7 cellular contexts compared by ENCODE assay signal in genomic region chr9:107813287-107813686, GRCh38.
"Had no signal": no experiment of that assay in that cellular context is flagged by ENCODE, and none has a peak within 500 bp of the region (broad histone marks: within the 10 kb centered on the region; RNA-seq: fewer than 3 reads in every experiment).

No MANE protein-coding gene starts in this region.

- H3K4me3 ChIP-seq: K562 had no signal

- H3K27ac ChIP-seq: HL-60 had no signal

- DNase-seq: IMR-90, KBM-7, KG1 had no signal

- FAIRE-seq: HepG2, HTR-8/SVneo, K562 had no signal
